In the genomic region with DNA sequence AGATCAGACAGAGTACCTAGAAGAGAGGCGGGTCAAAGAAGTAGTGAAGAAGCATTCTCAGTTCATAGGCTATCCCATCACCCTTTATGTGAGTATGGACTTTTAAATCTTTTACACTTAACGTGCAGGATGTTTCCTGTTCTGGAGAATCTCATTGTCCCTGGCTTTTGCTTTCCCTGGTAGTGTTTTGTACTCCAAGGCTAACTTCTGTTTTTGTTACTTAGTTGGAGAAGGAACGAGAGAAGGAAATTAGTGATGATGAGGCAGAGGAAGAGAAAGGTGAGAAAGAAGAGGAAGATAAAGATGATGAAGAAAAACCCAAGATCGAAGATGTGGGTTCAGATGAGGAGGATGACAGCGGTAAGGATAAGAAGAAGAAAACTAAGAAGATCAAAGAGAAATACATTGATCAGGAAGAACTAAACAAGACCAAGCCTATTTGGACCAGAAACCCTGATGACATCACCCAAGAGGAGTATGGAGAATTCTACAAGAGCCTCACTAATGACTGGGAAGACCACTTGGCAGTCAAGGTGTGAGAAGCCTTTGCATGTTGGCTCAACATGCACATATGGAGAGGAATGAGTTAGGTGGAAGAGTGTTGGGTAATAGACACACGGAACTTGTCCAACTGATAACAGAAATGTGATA, we compare ENCODE assay signal across 8 cellular contexts.
DNase-seq lines count a peak whose midpoint lies in the region; ATAC-seq and TF ChIP-seq lines count a peak whose summit lies in the region.
"Had no signal": no experiment of that assay in that cellular context is flagged by ENCODE, and none has a peak within 500 bp of the region (broad histone marks: within the 10 kb centered on the region; RNA-seq: fewer than 3 reads in every experiment).

No MANE protein-coding gene starts in this region.

- H3K36me3 ChIP-seq in BLaER1, result peaks cover 73% of the 10 kb centered on the region

- H3K27ac ChIP-seq in BLaER1, result no peak overlapping the region

- H3K9ac ChIP-seq in BLaER1, result no peak overlapping the region; the same call in 1 of the 2 replicates

- no peak for TF ChIP-seq CTCF in NB4 (IDR thresholded peaks at IDR 0.05; ENCODE audit: low read depth, low read length)

- peaks cover 82% of the 10 kb centered on the region for H4K20me1 ChIP-seq in BLaER1

- H3K4me1 ChIP-seq in BLaER1, result peaks cover 64% of the 10 kb centered on the region

- H3K4me3 ChIP-seq in BLaER1 (no peak overlapping the region), NB4 (ENCODE audit: low read depth, low read length) (peak overlapping the region; percentile 99)

- no peaks in the 10 kb centered on the region for H3K9me3 ChIP-seq in BLaER1

- H3K27me3 ChIP-seq in BLaER1, result no peaks in the 10 kb centered on the region

- TF ChIP-seq POLR2A in NB4 (IDR thresholded peaks at IDR 0.05; ENCODE audit: extremely low read depth, insufficient read length) (no peak), erythroblast (IDR thresholded peaks at IDR 0.05; ENCODE audit: low read length) (no peak)

- H3K4me2 ChIP-seq in BLaER1, result peak overlapping the region; percentile 71

- no peak for ATAC-seq in GM19035 (IDR thresholded peaks at IDR 0.05; ENCODE audit: unreplicated experiment)

- no peak for DNase-seq in NB4 (ENCODE audit: low read depth)
- DNase-seq in erythroblast (lab: John Stamatoyannopoulos, UW), result peak; percentile 29 to 37
- no peak for DNase-seq in stimulated activated CD4-positive, alpha-beta T cell treated with anti-CD3 and anti-CD28 coated beads, Interleukin-4, amount 100 ng/mL, for 4 hours
- DNase-seq in cerebellar nuclear complex (lab: John Stamatoyannopoulos, UW), result no peak
- DNase-seq: KBM-7, NCI-H774 had no signal

Comparison
In these comparisons a context has a peak if more than half of its experiments do, and no peak if none do; other contexts are left out.
1. DNase-seq: peak in erythroblast (2 of 2); none in NB4 (single experiment), stimulated activated CD4-positive, alpha-beta T cell treated with anti-CD3 and anti-CD28 coated beads, Interleukin-4, amount 100 ng/mL, for 4 hours (0 of 2) and cerebellar nuclear complex (0 of 2).